Comparison of ENCODE assay signal across 11 cellular contexts in genomic region chr15:50333229-50333628, GRCh38.
"Had no signal": no experiment of that assay in that cellular context is flagged by ENCODE, and none has a peak within 500 bp of the region (broad histone marks: within the 10 kb centered on the region; RNA-seq: fewer than 3 reads in every experiment).

No MANE protein-coding gene starts in this region.

- H3K27ac ChIP-seq: GM23248 had no signal

- H3K4me1 ChIP-seq: HAP-1 had no signal

- FAIRE-seq: H1, H54 had no signal

- ATAC-seq: GM23338, HCT116 had no signal

- H2AFZ ChIP-seq: GM23248, GM23338 had no signal

- DNase-seq: GM23248, GOT3, H7, H9, HCEC 1CT, HFFc6 had no signal

- H3K4me2 ChIP-seq: GM23338 had no signal

- H3K36me3 ChIP-seq: HAP-1 had no signal

- H3K4me3 ChIP-seq: GM23248, GM23338, HAP-1 had no signal

- H3K9me3 ChIP-seq: HAP-1 had no signal

- H3K9ac ChIP-seq: GM23248 had no signal
